In genomic region chr11:63901660-63902059, GRCh38 we compare ENCODE assay signal across 11 cellular contexts. TPM values are rescaled to one million over a fixed set of nuclear protein-coding genes. Genes with fewer than 3 reads are reported as not detected.
DNase-seq lines count a peak whose midpoint lies in the region; ATAC-seq, FAIRE-seq and TF ChIP-seq lines count a peak whose summit lies in the region.
"Had no signal": no experiment of that assay in that cellular context is flagged by ENCODE, and none has a peak within 500 bp of the region (broad histone marks: within the 10 kb centered on the region; RNA-seq: fewer than 3 reads in every experiment).

No MANE protein-coding gene starts in this region.

- CTCF ChIA-PET in AG04450 (lab: Charles Lee), result interaction anchor here (1.4 kb wide), 1 partner anchor 64 kb away, joined by 5 read pairs; no protein-coding TSS in a partner anchor
- CTCF ChIA-PET in activated CD8-positive, alpha-beta memory T cell treated with anti-CD3 and anti-CD28 coated beads, Interleukin-2, amount 10 ng/mL, durations not matched to agents 7 days and 5 days (lab: Charles Lee), result interaction anchor here (2.7 to 3.8 kb wide), 2 partner anchors 64 kb away, joined by 12 to 14 read pairs; partner anchors contain the start of gene MARK2
- CTCF ChIA-PET in GM10248 (lab: Yijun Ruan, JAX), result interaction anchor here (1.0 kb wide), 1 partner anchor 10 kb away, joined by 4 read pairs; no protein-coding TSS in a partner anchor

- no peak overlapping the region for H3K27ac Mint-ChIP-seq in T-helper 17 cell
- H3K27ac Mint-ChIP-seq in activated CD8-positive, alpha-beta memory T cell treated with anti-CD3 and anti-CD28 coated beads, Interleukin-2, amount 10 ng/mL, durations not matched to agents 7 days and 5 days, result no peak overlapping the region

- H3K4me3 Mint-ChIP-seq in T-helper 17 cell, result no peak overlapping the region
- H3K4me3 Mint-ChIP-seq in activated CD8-positive, alpha-beta memory T cell treated with anti-CD3 and anti-CD28 coated beads, Interleukin-2, amount 10 ng/mL, durations not matched to agents 7 days and 5 days, result no peak overlapping the region

- H3K9me3 ChIP-seq in AG04450 (ENCODE audit: control insufficient read depth, insufficient read depth, low read length), result no peaks in the 10 kb centered on the region
- no peaks in the 10 kb centered on the region for H3K9me3 ChIP-seq in T-helper 17 cell (ENCODE audit: control insufficient read depth, low read length, poor library complexity, severe bottlenecking)
- H3K9me3 ChIP-seq: lower lobe of right lung had no signal

- DNase-seq in AG04450 (ENCODE audit: low read depth, low spot score) (no peak), GM13977 (ENCODE audit: low spot score) (no peak), T-helper 17 cell (no peak), fibroblast of peridontal ligament (ENCODE audit: extremely low read depth) (peak; percentile 31), H54 (ENCODE audit: insufficient read length, low spot score) (no peak), GM10248 (ENCODE audit: extremely low spot score) (no peak)
- DNase-seq in activated CD8-positive, alpha-beta memory T cell treated with anti-CD3 and anti-CD28 coated beads, Interleukin-2, amount 10 ng/mL, durations not matched to agents 7 days and 5 days, result no peak
- DNase-seq: activated gamma-delta T cell, COR-L47, lower lobe of right lung had no signal

- H3K36me3 Mint-ChIP-seq in T-helper 17 cell (ENCODE audit: low read depth), result peaks cover 14% of the 10 kb centered on the region
- H3K36me3 Mint-ChIP-seq in activated CD8-positive, alpha-beta memory T cell treated with anti-CD3 and anti-CD28 coated beads, Interleukin-2, amount 10 ng/mL, durations not matched to agents 7 days and 5 days, result peaks cover 46% of the 10 kb centered on the region

- H3K4me1 Mint-ChIP-seq in T-helper 17 cell, result peaks cover 12% of the 10 kb centered on the region
- H3K4me1 Mint-ChIP-seq in activated CD8-positive, alpha-beta memory T cell treated with anti-CD3 and anti-CD28 coated beads, Interleukin-2, amount 10 ng/mL, durations not matched to agents 7 days and 5 days, result no peaks in the 10 kb centered on the region

- ATAC-seq in T-helper 17 cell (peak; percentile 40), GM21786 (IDR thresholded peaks at IDR 0.05; ENCODE audit: unreplicated experiment) (no peak)
- ATAC-seq in activated CD8-positive, alpha-beta memory T cell treated with anti-CD3 and anti-CD28 coated beads, Interleukin-2, amount 10 ng/mL, durations not matched to agents 7 days and 5 days, result no peak
- ATAC-seq: lower lobe of right lung had no signal

- FAIRE-seq in H54 (lab: Jason Lieb, UNC), result no peak

- H3K4me3 ChIP-seq in AG04450 (ENCODE audit: low read depth, low read length), result no peak overlapping the region
- H3K4me3 ChIP-seq: lower lobe of right lung had no signal

- in situ Hi-C loops in GM13977 (cut with MboI; ENCODE audit: low pct_unique_long_range_greater_than_20kb, low sequenced_read_pairs, unreplicated experiment), result no loop called here

- TF ChIP-seq CTCF in AG04450 (IDR thresholded peaks at IDR 0.05; ENCODE audit: low read depth, low read length), result peak; percentile 61
- TF ChIP-seq CTCF in GM13977 (IDR thresholded peaks at IDR 0.05; ENCODE audit: extremely low read depth, insufficient read depth, missing control alignments), result peak; percentile 14
- TF ChIP-seq CTCF in GM10248 (IDR thresholded peaks at IDR 0.05; ENCODE audit: control extremely low read depth, extremely low read depth, low read depth, missing control alignments), result no peak

- no peaks in the 10 kb centered on the region for H3K27me3 Mint-ChIP-seq in T-helper 17 cell
- no peaks in the 10 kb centered on the region for H3K27me3 Mint-ChIP-seq in activated CD8-positive, alpha-beta memory T cell treated with anti-CD3 and anti-CD28 coated beads, Interleukin-2, amount 10 ng/mL, durations not matched to agents 7 days and 5 days

- no peaks in the 10 kb centered on the region for H3K27me3 ChIP-seq in AG04450 (ENCODE audit: control insufficient read depth, insufficient read depth, low read length)

- H3K9me3 Mint-ChIP-seq in activated CD8-positive, alpha-beta memory T cell treated with anti-CD3 and anti-CD28 coated beads, Interleukin-2, amount 10 ng/mL, durations not matched to agents 7 days and 5 days (ENCODE audit: low read depth), result no peaks in the 10 kb centered on the region

- POLR2A ChIA-PET in AG04450 (lab: Yijun Ruan, JAX), result no interaction called here
- POLR2A ChIA-PET in GM10248 (lab: Yijun Ruan, JAX), result no interaction called here

- TF ChIP-seq POLR2A in H54 (IDR thresholded peaks at IDR 0.05; ENCODE audit: low read depth, low read length), result no peak

- H3K27ac ChIP-seq in AG04450 (ENCODE audit: low read depth, low read length), result no peak overlapping the region
- H3K27ac ChIP-seq: lower lobe of right lung had no signal

RNA-seq across cellular contexts. Expression of gene RCOR2, which starts 15.3 kb away (rescaled TPM):
- polyA plus RNA-seq in AG04450 (2011; rRNA removed), result 4.4 and 5.2 TPM in 2 replicates
- 6.6 TPM in 2 replicates for polyA minus RNA-seq in AG04450 (2011; rRNA and poly(A)+ RNA removed)
- not detected for total RNA-seq in T-helper 17 cell
- under 1 TPM; 0.16 to 0.47 TPM for total RNA-seq in activated CD8-positive, alpha-beta memory T cell treated with anti-CD3 and anti-CD28 coated beads, Interleukin-2, amount 10 ng/mL, durations not matched to agents 7 days and 5 days

RNA-seq across cellular contexts. Expression of gene NAA40, which starts 37.1 kb away (rescaled TPM):
- 17.4 and 18.0 TPM in 2 replicates for polyA plus RNA-seq in AG04450 (2011; rRNA removed)
- 12.0 and 14.2 TPM in 2 replicates for polyA minus RNA-seq in AG04450 (2011; rRNA and poly(A)+ RNA removed)
- total RNA-seq in T-helper 17 cell, result 10 to 100 TPM; 16.6 to 19.3 TPM
- 10 to 100 TPM; 37.0 to 46.0 TPM for total RNA-seq in activated CD8-positive, alpha-beta memory T cell treated with anti-CD3 and anti-CD28 coated beads, Interleukin-2, amount 10 ng/mL, durations not matched to agents 7 days and 5 days
